16 cellular contexts compared by ENCODE assay signal in genomic region chr13:99065250-99066015, GRCh38.
A peak's percentile ranks its signal among the peaks of the same experiment; 100 is the strongest.
DNase-seq lines count a peak whose midpoint lies in the region; ATAC-seq and TF ChIP-seq lines count a peak whose summit lies in the region.
"Had no signal": no experiment of that assay in that cellular context is flagged by ENCODE, and none has a peak within 500 bp of the region (broad histone marks: within the 10 kb centered on the region; RNA-seq: fewer than 3 reads in every experiment).

No MANE protein-coding gene starts in this region.

- 92 to 94% (median 93%) methylated on average over 7 of the region's 7 CpGs for WGBS in psoas muscle, 3 donors

- no peak for TF ChIP-seq CTCF in psoas muscle (IDR thresholded peaks at IDR 0.05)

- intact Hi-C loops in psoas muscle (cut with DNase I), result no loop called here

- no peak overlapping the region for H3K4me3 ChIP-seq in psoas muscle
- H3K4me3 ChIP-seq: ovary had no signal

- H3K4me1 Mint-ChIP-seq in T-helper 17 cell, result peaks cover 48% of the 10 kb centered on the region
- H3K4me1 Mint-ChIP-seq in stimulated activated effector memory CD8-positive, alpha-beta T cell treated with anti-CD3 and anti-CD28 coated beads, Interleukin-12 subunit alpha, Interleukin-12 subunit beta, amount 100 ng/mL, for 72 hours, result peaks cover 44% of the 10 kb centered on the region

- H3K27ac Mint-ChIP-seq in activated naive CD4-positive, alpha-beta T cell treated with anti-CD3 and anti-CD28 coated beads, Interleukin-2, amount 50 U/mL, for 72 hours, result peak overlapping the region; percentile 3 to 4
- peak overlapping the region; percentile 72 for H3K27ac Mint-ChIP-seq in T-helper 17 cell
- H3K27ac Mint-ChIP-seq in stimulated activated effector memory CD8-positive, alpha-beta T cell treated with anti-CD3 and anti-CD28 coated beads, Interleukin-12 subunit alpha, Interleukin-12 subunit beta, amount 100 ng/mL, for 72 hours, result peak overlapping the region; percentile 5
- H3K27ac Mint-ChIP-seq: activated B cell treated with CpG ODN at 0.5 μM for 24 hours had no signal

- peaks cover 0 to 13% of the 10 kb centered on the region in 2 donors for H3K9me3 Mint-ChIP-seq in activated naive CD4-positive, alpha-beta T cell treated with anti-CD3 and anti-CD28 coated beads, Interleukin-2, amount 50 U/mL, for 72 hours
- no peaks in the 10 kb centered on the region for H3K9me3 Mint-ChIP-seq in stimulated activated effector memory CD8-positive, alpha-beta T cell treated with anti-CD3 and anti-CD28 coated beads, Interleukin-12 subunit alpha, Interleukin-12 subunit beta, amount 100 ng/mL, for 72 hours
- H3K9me3 Mint-ChIP-seq: activated B cell treated with CpG ODN at 0.5 μM for 24 hours had no signal

- no peak overlapping the region for H3K27ac ChIP-seq in psoas muscle
- H3K27ac ChIP-seq: brain microvascular endothelial cell, KMS-11, ovary had no signal

- peak overlapping the region; percentile 62 for H3K4me3 Mint-ChIP-seq in T-helper 17 cell
- no peak overlapping the region for H3K4me3 Mint-ChIP-seq in stimulated activated effector memory CD8-positive, alpha-beta T cell treated with anti-CD3 and anti-CD28 coated beads, Interleukin-12 subunit alpha, Interleukin-12 subunit beta, amount 100 ng/mL, for 72 hours
- H3K4me3 Mint-ChIP-seq: activated B cell treated with CpG ODN at 0.5 μM for 24 hours had no signal

- H3K9me3 ChIP-seq in T-helper 17 cell (ENCODE audit: control insufficient read depth, low read length, poor library complexity, severe bottlenecking) (no peaks in the 10 kb centered on the region), psoas muscle (no peaks in the 10 kb centered on the region)
- H3K9me3 ChIP-seq: ovary, SK-N-SH had no signal

- no peaks in the 10 kb centered on the region for H3K27me3 ChIP-seq in psoas muscle (ENCODE audit: insufficient read depth in 3 of 3, low read length in 2 of 3)
- H3K27me3 ChIP-seq: brain microvascular endothelial cell, ovary had no signal

- no peaks in the 10 kb centered on the region for H3K27me3 Mint-ChIP-seq in T-helper 17 cell

- DNase-seq in activated naive CD4-positive, alpha-beta T cell treated with anti-CD3 and anti-CD28 coated beads, Interleukin-2, amount 50 U/mL, for 72 hours (ENCODE audit: low spot score in 2 of 2), result no peak
- no peak for DNase-seq in activated naive CD4-positive, alpha-beta T cell (lab: John Stamatoyannopoulos, UW)
- no peak for DNase-seq in T-helper 17 cell
- no peak for DNase-seq in stimulated activated effector memory CD8-positive, alpha-beta T cell treated with anti-CD3 and anti-CD28 coated beads, Interleukin-12 subunit alpha, Interleukin-12 subunit beta, amount 100 ng/mL, for 72 hours (ENCODE audit: low spot score in 2 of 2)
- DNase-seq in NCI-H1930 (lab: John Stamatoyannopoulos, UW), result no peak
- DNase-seq in psoas muscle, result no peak
- DNase-seq: activated B cell treated with CpG ODN at 0.5 μM for 24 hours, brain microvascular endothelial cell, DMS79, NCI-H146, ovary, SK-N-SH had no signal

- H3K36me3 Mint-ChIP-seq in activated naive CD4-positive, alpha-beta T cell treated with anti-CD3 and anti-CD28 coated beads, Interleukin-2, amount 50 U/mL, for 72 hours, result peaks cover 0 to 38% of the 10 kb centered on the region in 2 donors
- H3K36me3 Mint-ChIP-seq in T-helper 17 cell (ENCODE audit: low read depth), result peaks cover 10% of the 10 kb centered on the region
- H3K36me3 Mint-ChIP-seq in stimulated activated effector memory CD8-positive, alpha-beta T cell treated with anti-CD3 and anti-CD28 coated beads, Interleukin-12 subunit alpha, Interleukin-12 subunit beta, amount 100 ng/mL, for 72 hours, result no peaks in the 10 kb centered on the region

- no peaks in the 10 kb centered on the region for H3K36me3 ChIP-seq in psoas muscle (ENCODE audit: insufficient read depth in 1 of 2, low read depth in 1 of 2)
- H3K36me3 ChIP-seq: brain microvascular endothelial cell, ovary had no signal

- no peaks in the 10 kb centered on the region for H3K4me1 ChIP-seq in psoas muscle

- ATAC-seq in activated naive CD4-positive, alpha-beta T cell treated with anti-CD3 and anti-CD28 coated beads, Interleukin-2, amount 50 U/mL, for 72 hours, result no peak
- ATAC-seq in T-helper 17 cell (no peak), esophagus mucosa (peak; percentile 70), psoas muscle (no peak), GM21423 (IDR thresholded peaks at IDR 0.05; ENCODE audit: unreplicated experiment) (no peak)
- no peak for ATAC-seq in stimulated activated effector memory CD8-positive, alpha-beta T cell treated with anti-CD3 and anti-CD28 coated beads, Interleukin-12 subunit alpha, Interleukin-12 subunit beta, amount 100 ng/mL, for 72 hours
- ATAC-seq: HCT116 had no signal

Comparison
In these comparisons a context has a peak if more than half of its experiments do, and no peak if none do; other contexts are left out.
1. H3K27ac Mint-ChIP-seq: peak in every context shown above with its lines; median percentile 72 in T-helper 17 cell; 5 in stimulated activated effector memory CD8-positive, alpha-beta T cell treated with anti-CD3 and anti-CD28 coated beads, Interleukin-12 subunit alpha, Interleukin-12 subunit beta, amount 100 ng/mL, for 72 hours; 4 in activated naive CD4-positive, alpha-beta T cell treated with anti-CD3 and anti-CD28 coated beads, Interleukin-2, amount 50 U/mL, for 72 hours.